Comparison of ENCODE assay signal across 14 cellular contexts in the genomic region with DNA sequence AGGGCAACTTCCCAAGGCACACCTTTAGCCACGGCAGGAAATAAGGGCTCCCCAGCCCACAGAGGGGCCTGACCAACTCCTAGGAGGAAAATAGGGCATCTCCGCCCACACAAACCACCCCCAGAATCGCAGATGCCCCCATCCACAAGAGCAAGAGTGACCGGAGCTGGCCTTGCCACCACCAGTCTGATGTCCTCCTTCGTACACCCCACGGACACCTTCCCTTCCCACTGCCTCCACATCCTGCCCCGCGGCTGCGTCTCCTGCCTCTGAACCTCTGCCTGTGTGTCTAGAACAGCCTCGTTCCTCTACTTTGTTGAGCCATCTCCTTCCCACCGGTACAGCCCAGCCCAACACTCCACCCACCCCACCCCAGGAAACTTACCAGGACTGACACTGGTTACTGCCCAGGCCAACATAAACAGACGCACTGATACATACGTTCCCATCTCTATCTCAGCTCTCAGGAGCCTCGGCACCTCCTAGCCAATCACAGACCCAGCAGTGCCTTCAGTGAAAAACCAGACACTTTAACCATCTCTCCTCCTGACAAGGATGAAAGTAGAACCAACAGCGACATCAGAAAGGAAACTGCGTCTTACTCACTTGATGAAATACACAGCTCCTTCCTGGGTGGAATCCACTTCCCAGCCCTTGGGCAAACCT. TPM values are rescaled to one million over a fixed set of nuclear protein-coding genes. Genes with fewer than 3 reads are reported as not detected.
DNase-seq lines count a peak whose midpoint lies in the region; ATAC-seq, FAIRE-seq and TF ChIP-seq lines count a peak whose summit lies in the region.
"Had no signal": no experiment of that assay in that cellular context is flagged by ENCODE, and none has a peak within 500 bp of the region (broad histone marks: within the 10 kb centered on the region; RNA-seq: fewer than 3 reads in every experiment).

No MANE protein-coding gene starts in this region.

- no peaks in the 10 kb centered on the region for H3K9me2 ChIP-seq in PC-3 (replicated peaks; ENCODE audit: low read length)

- H2AK5ac ChIP-seq in neuronal stem cell (ENCODE audit: low read depth, low read length), result no peak overlapping the region

- H3K27ac ChIP-seq in PC-3 (ENCODE audit: low read length) (0 out of 2 replicates have a peak overlapping the region, but pooled peaks have one; percentile 6), K562 (ENCODE audit: extremely low read depth, low read depth, low read length) (no peak overlapping the region), neuronal stem cell (replicated peaks; ENCODE audit: low read length) (no peak overlapping the region)

- no peak for ATAC-seq in PC-3
- no peak for ATAC-seq in K562
- no peak for ATAC-seq in GM21515 (IDR thresholded peaks at IDR 0.05; ENCODE audit: unreplicated experiment)

- H3K4me1 ChIP-seq in PC-3 (ENCODE audit: insufficient read depth, low read length) (peaks cover 21% of the 10 kb centered on the region; the same call in 1 of the 2 replicates), K562 (replicated peaks in 1 of 2; ENCODE audit: control insufficient read depth in 2 of 2, insufficient read depth in 2 of 2, low read length in 2 of 2) (peaks cover 8 to 13% of the 10 kb centered on the region in 2 experiments), neuronal stem cell (ENCODE audit: control insufficient read depth in 2 of 2, insufficient read depth in 1 of 2, low read depth in 1 of 2, low read length in 2 of 2) (peaks cover 3 to 7% of the 10 kb centered on the region in 2 donors)

- no peak overlapping the region for H3K4ac ChIP-seq in neuronal stem cell (ENCODE audit: low read length)

- no peak overlapping the region for H4K91ac ChIP-seq in neuronal stem cell (ENCODE audit: low read depth, low read length, poor library complexity)

- intact Hi-C loops in PC-3 (cut with micrococcal nuclease), result no loop called here
- intact Hi-C loops in K562 (cut with micrococcal nuclease), result loop anchor here (10.0 kb wide), 1 partner anchor 437 kb away; no protein-coding TSS in a partner anchor

- CTCF ChIA-PET in PC-3 (lab: Charles Lee) (no interaction called here), K562 (lab: Yijun Ruan, JAX; ENCODE audit: low intra/inter-chr PET ratio) (interaction anchor here (0.7 to 1.4 kb wide), 2 partner anchors 153 to 205 kb away, joined by 3 read pairs; partner anchors contain the start of gene GOLT1A)
- CTCF ChIA-PET in activated CD4-positive, alpha-beta T cell treated with anti-CD3 and anti-CD28 coated beads, Interleukin-2, amount 10 ng/mL, durations not matched to agents 7 days and 5 days (lab: Charles Lee), result interaction anchor here (0.6 kb wide), 2 partner anchors 11 to 28 kb away, joined by 3 read pairs; no protein-coding TSS in a partner anchor

- no peak overlapping the region for H2BK5ac ChIP-seq in neuronal stem cell (ENCODE audit: low read length)

- POLR2A ChIA-PET in PC-3 (lab: Charles Lee; ENCODE audit: unreplicated experiment) (no interaction called here), K562 (lab: Yijun Ruan, JAX) (no interaction called here)
- POLR2A ChIA-PET in activated CD4-positive, alpha-beta T cell treated with anti-CD3 and anti-CD28 coated beads, Interleukin-2, amount 10 ng/mL, durations not matched to agents 7 days and 5 days (lab: Charles Lee), result no interaction called here

- H3K27me3 Mint-ChIP-seq in activated CD4-positive, alpha-beta T cell treated with anti-CD3 and anti-CD28 coated beads, Interleukin-2, amount 10 ng/mL, durations not matched to agents 7 days and 5 days, result peaks cover 2% of the 10 kb centered on the region

- H3K18ac ChIP-seq in neuronal stem cell (ENCODE audit: low read length), result no peak overlapping the region

- H2BK15ac ChIP-seq in neuronal stem cell (ENCODE audit: low read length), result no peak overlapping the region

- no peak for FAIRE-seq in K562 (lab: Jason Lieb, UNC)
- FAIRE-seq: G401.6, GM12892 had no signal

- no peaks in the 10 kb centered on the region for H3K9me3 Mint-ChIP-seq in activated CD4-positive, alpha-beta T cell treated with anti-CD3 and anti-CD28 coated beads, Interleukin-2, amount 10 ng/mL, durations not matched to agents 7 days and 5 days
- H3K9me3 Mint-ChIP-seq: CD14-positive monocyte; CD8-positive, alpha-beta memory T cell had no signal

- H3K9me1 ChIP-seq in K562 (ENCODE audit: control insufficient read depth, insufficient read depth, low read length), result no peaks in the 10 kb centered on the region

- H3K14ac ChIP-seq in neuronal stem cell (ENCODE audit: low read length), result no peak overlapping the region

- TF ChIP-seq EP300 in K562 (IDR thresholded peaks at IDR 0.05; ENCODE audit: low read length), result no peak

- H3K79me2 ChIP-seq in PC-3 (ENCODE audit: low read length) (peaks cover 75% of the 10 kb centered on the region), K562 (ENCODE audit: control insufficient read depth, insufficient read depth, low read length) (no peaks in the 10 kb centered on the region)

- no peak overlapping the region for H3K23ac ChIP-seq in neuronal stem cell (ENCODE audit: low read depth, low read length, poor library complexity)

- no peak overlapping the region for H2BK12ac ChIP-seq in neuronal stem cell (ENCODE audit: low read length)

- H3K4me1 Mint-ChIP-seq in activated CD4-positive, alpha-beta T cell treated with anti-CD3 and anti-CD28 coated beads, Interleukin-2, amount 10 ng/mL, durations not matched to agents 7 days and 5 days, result peaks cover 11% of the 10 kb centered on the region

- H4K20me1 ChIP-seq in PC-3 (ENCODE audit: low read length), result 0 out of 2 replicates have a peak, but pooled peaks cover 9% of the 10 kb centered on the region
- H4K20me1 ChIP-seq in K562 (replicated peaks; ENCODE audit: control insufficient read depth, insufficient read depth, low read length), result no peaks in the 10 kb centered on the region

- 11% methylated on average over 16 of the region's 16 CpGs for WGBS in K562 (ENCODE audit: insufficient coverage, low coverage, missing lambda C conversion rate)
- no CpG with 5 or more reads among the region's 16 CpGs for WGBS in neuronal stem cell (ENCODE audit: extremely low coverage in 2 of 2, insufficient read length in 2 of 2, insufficient replicate concordance in 1 of 2), 2 donors

- in situ Hi-C loops in K562 (cut with MboI), result loop anchor here (10.0 kb wide), 1 partner anchor 503 kb away; the partner anchor contains the start of gene SNRPE

- BruUV-seq in PC-3 (replicated peaks; lab: Mats Ljungman, UMichigan), result no TSS peak
- BruUV-seq in K562 (replicated peaks; lab: Mats Ljungman, UMichigan), result no TSS peak

- no peaks in the 10 kb centered on the region for H3K79me1 ChIP-seq in neuronal stem cell (ENCODE audit: low read depth, low read length)

- no peak for TF ChIP-seq POLR2A in K562 (conservative IDR thresholded peaks at IDR 0.05)

- H3K4me3 Mint-ChIP-seq in activated CD4-positive, alpha-beta T cell treated with anti-CD3 and anti-CD28 coated beads, Interleukin-2, amount 10 ng/mL, durations not matched to agents 7 days and 5 days, result no peak overlapping the region
- H3K4me3 Mint-ChIP-seq: CD14-positive monocyte; CD8-positive, alpha-beta memory T cell had no signal

- H2BK120ac ChIP-seq in neuronal stem cell (ENCODE audit: low read depth, low read length), result no peak overlapping the region

- TF ChIP-seq CTCF in PC-3 (conservative IDR thresholded peaks at IDR 0.05; ENCODE audit: low read depth, low read length), result no peak
- no peak for TF ChIP-seq CTCF in K562 (IDR thresholded peaks at IDR 0.05 in 2 of 3, conservative IDR thresholded peaks at IDR 0.05 in 1 of 3; ENCODE audit: insufficient read depth in 2 of 3, low read depth in 1 of 3, low read length in 3 of 3)

- no peak overlapping the region for H4K8ac ChIP-seq in neuronal stem cell (ENCODE audit: low read depth, low read length)

- DNase-seq in H7, result peak; percentile 15
- no peak for DNase-seq in PC-3
- no peak for DNase-seq in K562 (ENCODE audit: extremely low read depth in 1 of 4, low spot score in 3 of 4)
- DNase-seq in neuronal stem cell (ENCODE audit: low spot score), result no peak
- no peak for DNase-seq in DMS79 (lab: John Stamatoyannopoulos, UW)
- no peak for DNase-seq in activated CD4-positive, alpha-beta T cell treated with anti-CD3 and anti-CD28 coated beads, Interleukin-2, amount 10 ng/mL, durations not matched to agents 7 days and 5 days
- DNase-seq in DMS 273 treated with DMSO at 0.1 percent for 48 hours (lab: John Stamatoyannopoulos, UW), result no peak
- DNase-seq: CD8-positive, alpha-beta memory T cell; KG1 had no signal

- H3K4me2 ChIP-seq in PC-3 (ENCODE audit: low read length), result no peak overlapping the region
- H3K4me2 ChIP-seq in K562 (ENCODE audit: insufficient read depth, low read length), result no peak overlapping the region
- no peak overlapping the region for H3K4me2 ChIP-seq in neuronal stem cell (ENCODE audit: insufficient read depth, low read length, poor library complexity, severe bottlenecking)

- no peaks in the 10 kb centered on the region for H3K36me3 Mint-ChIP-seq in activated CD4-positive, alpha-beta T cell treated with anti-CD3 and anti-CD28 coated beads, Interleukin-2, amount 10 ng/mL, durations not matched to agents 7 days and 5 days (ENCODE audit: low read depth)
- H3K36me3 Mint-ChIP-seq: CD14-positive monocyte; CD8-positive, alpha-beta memory T cell had no signal

- TF ChIP-seq RAD21 in K562 (CRISPR knock-in tag; conservative IDR thresholded peaks at IDR 0.05 in 1 of 2, IDR thresholded peaks at IDR 0.05 in 1 of 2), result no peak

- H3K9ac ChIP-seq in PC-3 (ENCODE audit: low read length) (no peak overlapping the region), K562 (ENCODE audit: insufficient read depth in 1 of 2, low read depth in 2 of 2, low read length in 2 of 2) (peak overlapping the region in 1 of 2 experiments; percentile 11; a peak in 1 of 4 replicates), neuronal stem cell (ENCODE audit: low read depth, low read length, poor library complexity) (peak overlapping the region; percentile 53)

- H3K27me3 ChIP-seq in H7 (ENCODE audit: control insufficient read depth, insufficient read depth, low read length) (peaks cover 6% of the 10 kb centered on the region), PC-3 (ENCODE audit: low read length) (no peaks in the 10 kb centered on the region), K562 (ENCODE audit: control insufficient read depth in 2 of 2, insufficient read depth in 2 of 2, low read length in 2 of 2) (peaks cover 22 to 71% of the 10 kb centered on the region in 2 experiments), neuronal stem cell (ENCODE audit: control insufficient read depth in 3 of 3, insufficient read depth in 3 of 3, low read depth in 1 of 3, low read length in 3 of 3) (peaks cover 0 to 71% (median 13%) of the 10 kb centered on the region in 3 experiments)

- H2AFZ ChIP-seq in PC-3 (ENCODE audit: low read length) (no peak overlapping the region), K562 (ENCODE audit: low read depth, low read length) (no peak overlapping the region), neuronal stem cell (ENCODE audit: low read length) (no peak overlapping the region)

- H3K27ac Mint-ChIP-seq in activated CD4-positive, alpha-beta T cell treated with anti-CD3 and anti-CD28 coated beads, Interleukin-2, amount 10 ng/mL, durations not matched to agents 7 days and 5 days, result no peak overlapping the region
- H3K27ac Mint-ChIP-seq: CD14-positive monocyte had no signal

- H3K36me3 ChIP-seq in H7 (replicated peaks; ENCODE audit: control insufficient read depth, insufficient read depth, low read length) (no peaks in the 10 kb centered on the region), PC-3 (ENCODE audit: low read depth, low read length) (peaks cover 36% of the 10 kb centered on the region), K562 (ENCODE audit: control insufficient read depth, insufficient read depth, low read length) (no peaks in the 10 kb centered on the region), neuronal stem cell (replicated peaks in 1 of 2; ENCODE audit: control insufficient read depth in 2 of 2, insufficient read depth in 2 of 2, low read length in 2 of 2) (no peaks in the 10 kb centered on the region)

- H3K4me3 ChIP-seq in H7 (ENCODE audit: insufficient read depth, low read depth, low read length) (no peak overlapping the region), PC-3 (ENCODE audit: low read length) (no peak overlapping the region), K562 (no peak overlapping the region), neuronal stem cell (ENCODE audit: low read length in 2 of 2) (no peak overlapping the region)

- H3K9me3 ChIP-seq in PC-3 (ENCODE audit: low read length), result no peaks in the 10 kb centered on the region
- H3K9me3 ChIP-seq in K562 (replicated peaks; ENCODE audit: control insufficient read depth, insufficient read depth, low read depth, low read length), result no peaks in the 10 kb centered on the region
- peaks cover 0 to 2% of the 10 kb centered on the region in 2 donors for H3K9me3 ChIP-seq in neuronal stem cell (replicated peaks in 1 of 2; ENCODE audit: control insufficient read depth in 2 of 2, insufficient read depth in 1 of 2, low read depth in 1 of 2, low read length in 2 of 2)
- H3K9me3 ChIP-seq: Caco-2 had no signal

- H3F3A ChIP-seq in PC-3 (ENCODE audit: low read length, unreplicated experiment), result no peaks in the 10 kb centered on the region

RNA-seq across cellular contexts. Expression of gene PLEKHA6, which starts 7.6 kb away (rescaled TPM):
- total RNA-seq in H7 (2014; rRNA removed; shearing (Covaris generic)), result 3.0 and 5.1 TPM in 2 replicates
- total RNA-seq in PC-3 (2014; rRNA removed) (53.8 and 64.3 TPM in 2 replicates), K562 (2014; rRNA removed) (not detected in 2 replicates), K562 (2014; rRNA removed; fragmentation: Illumina TruSeq; extraction: Trizol) (not detected in 2 replicates), K562 (2015; rRNA removed; fragmentation: Illumina TruSeq; extraction: Trizol) (0.04 and 0.34 TPM in 2 replicates), K562 (2021) (0.29 and 0.33 TPM in 2 replicates)
- total RNA-seq in K562 (2011; cell fraction: chromatin; rRNA removed; ENCODE audit: low replicate concordance), result 0.09 and 0.14 TPM in 2 replicates
- total RNA-seq in K562 (2011; cell fraction: nucleolus; rRNA removed), result 0.17 TPM in 1 of 2 replicates, not detected in the other
- total RNA-seq in K562 (2011; cell fraction: nucleoplasm; rRNA removed), result 0.15 TPM in 1 of 2 replicates, not detected in the other
- polyA plus RNA-seq in K562 (2011; rRNA removed) (0.01 TPM in 2 replicates), K562 (2014; fragmentation: Illumina TruSeq; extraction: Trizol) (not detected in 2 replicates), K562 (2014; fragmentation: Nextera tagmentation; extraction: Ambion mirVana) (under 1 TPM in 1 of 2 experiments, not detected in 1; under 0.01 TPM), K562 (2014; rRNA removed) (0.01 TPM in 1 of 2 replicates, not detected in the other)
- 0.01 TPM in 1 of 2 replicates, not detected in the other for polyA plus RNA-seq in K562 (2011; cell fraction: cytosol; rRNA removed)
- polyA plus RNA-seq in K562 (2011; cell fraction: nucleus; rRNA removed), result 0.06 and 0.24 TPM in 2 replicates
- polyA plus RNA-seq in K562 (2012), result 0.21 and 0.35 TPM in 2 replicates
- 0.04 and 0.06 TPM in 2 replicates for polyA minus RNA-seq in K562 (2011; rRNA and poly(A)+ RNA removed)
- polyA minus RNA-seq in K562 (2011; cell fraction: cytosol; rRNA and poly(A)+ RNA removed), result not detected in 2 replicates
- under 0.01 and 0.11 TPM in 2 replicates for polyA minus RNA-seq in K562 (2011; cell fraction: nucleus; rRNA and poly(A)+ RNA removed)
- polyA plus RNA-seq in neuronal stem cell (2013, experiment 1 of 2), result 0.49 TPM
- polyA plus RNA-seq in neuronal stem cell (2013, experiment 2 of 2), result 0.48 TPM
- not detected for total RNA-seq in activated CD4-positive, alpha-beta T cell treated with anti-CD3 and anti-CD28 coated beads, Interleukin-2, amount 10 ng/mL, durations not matched to agents 7 days and 5 days
- polyA plus RNA-seq: CD8-positive, alpha-beta memory T cell had no signal

RNA-seq across cellular contexts. Expression of gene PPP1R15B, which starts 44.3 kb away (rescaled TPM):
- 37.1 and 40.6 TPM in 2 replicates for total RNA-seq in H7 (2014; rRNA removed; shearing (Covaris generic))
- total RNA-seq in PC-3 (2014; rRNA removed) (50.7 and 57.5 TPM in 2 replicates), K562 (2014; rRNA removed) (30.8 and 32.3 TPM in 2 replicates), K562 (2014; rRNA removed; fragmentation: Illumina TruSeq; extraction: Trizol) (42.2 and 45.5 TPM in 2 replicates), K562 (2015; rRNA removed; fragmentation: Illumina TruSeq; extraction: Trizol) (30.6 and 32.4 TPM in 2 replicates), K562 (2021) (46.5 and 48.1 TPM in 2 replicates)
- total RNA-seq in K562 (2011; cell fraction: chromatin; rRNA removed; ENCODE audit: low replicate concordance), result 89.5 and 106 TPM in 2 replicates
- total RNA-seq in K562 (2011; cell fraction: nucleolus; rRNA removed), result 92.1 and 92.6 TPM in 2 replicates
- total RNA-seq in K562 (2011; cell fraction: nucleoplasm; rRNA removed), result 106 and 121 TPM in 2 replicates
- polyA plus RNA-seq in K562 (2011; rRNA removed) (24.6 and 27.0 TPM in 2 replicates), K562 (2014; fragmentation: Illumina TruSeq; extraction: Trizol) (34.2 and 36.5 TPM in 2 replicates), K562 (2014; fragmentation: Nextera tagmentation; extraction: Ambion mirVana) (10 to 100 TPM; 17.0 to 24.7 TPM), K562 (2014; rRNA removed) (26.9 and 27.2 TPM in 2 replicates)
- 19.2 and 23.1 TPM in 2 replicates for polyA plus RNA-seq in K562 (2011; cell fraction: cytosol; rRNA removed)
- 18.4 and 20.5 TPM in 2 replicates for polyA plus RNA-seq in K562 (2011; cell fraction: nucleus; rRNA removed)
- polyA plus RNA-seq in K562 (2012), result 15.8 and 22.5 TPM in 2 replicates
- 47.0 and 63.2 TPM in 2 replicates for polyA minus RNA-seq in K562 (2011; rRNA and poly(A)+ RNA removed)
- polyA minus RNA-seq in K562 (2011; cell fraction: cytosol; rRNA and poly(A)+ RNA removed), result 38.7 and 39.2 TPM in 2 replicates
- 36.5 and 72.2 TPM in 2 replicates for polyA minus RNA-seq in K562 (2011; cell fraction: nucleus; rRNA and poly(A)+ RNA removed)
- 18.4 TPM for polyA plus RNA-seq in neuronal stem cell (2013, experiment 1 of 2)
- 19.2 TPM for polyA plus RNA-seq in neuronal stem cell (2013, experiment 2 of 2)
- total RNA-seq in activated CD4-positive, alpha-beta T cell treated with anti-CD3 and anti-CD28 coated beads, Interleukin-2, amount 10 ng/mL, durations not matched to agents 7 days and 5 days, result 10 to 100 TPM; 62.5 to 70.6 TPM
